In genomic region chr2:41954304-41955291, GRCh38 we compare ENCODE assay signal across 19 cellular contexts.
DNase-seq lines count a peak whose midpoint lies in the region; TF ChIP-seq lines count a peak whose summit lies in the region.
"Had no signal": no experiment of that assay in that cellular context is flagged by ENCODE, and none has a peak within 500 bp of the region (broad histone marks: within the 10 kb centered on the region; RNA-seq: fewer than 3 reads in every experiment).

No MANE protein-coding gene starts in this region.

- no peaks in the 10 kb centered on the region for H3K36me3 Mint-ChIP-seq in glutamatergic neuron (ENCODE audit: unreplicated experiment)
- H3K36me3 Mint-ChIP-seq: natural killer cell treated with Interleukin-12 subunit alpha and Interleukin-12 subunit beta and Interleukin-15 and Interleukin-18, amount 100 ng/mL, for 72 hours; WTC11 had no signal

- H3K27ac ChIP-seq in osteoblast (ENCODE audit: low read depth, low read length) = no peak overlapping the region
- H3K27ac ChIP-seq: hepatocyte, prostate gland had no signal

- no peaks in the 10 kb centered on the region for H3K9me3 ChIP-seq in osteoblast (ENCODE audit: low read depth, low read length)
- H3K9me3 ChIP-seq: prostate gland had no signal

- no peak overlapping the region for H2AFZ ChIP-seq in osteoblast (ENCODE audit: low read length)
- H2AFZ ChIP-seq: hepatocyte had no signal

- peak overlapping the region; percentile 83 for H3K4me3 Mint-ChIP-seq in glutamatergic neuron (ENCODE audit: unreplicated experiment)
- H3K4me3 Mint-ChIP-seq: activated CD8-positive, alpha-beta T cell treated with anti-CD3 and anti-CD28 coated beads for 36 hours; activated naive CD4-positive, alpha-beta T cell treated with anti-CD3 and anti-CD28 coated beads for 36 hours; activated T-cell treated with anti-CD3 and anti-CD28 coated beads, Interleukin-2, amount 50 U/mL, for 24 hours; T-helper 1 cell treated with Interleukin-12 subunit alpha and Interleukin-12 subunit beta and Interleukin-4 antibody, amounts not matched to agents 30 μg/mL and 1 μg/mL, for 36 hours; WTC11 had no signal

- peaks cover 18% of the 10 kb centered on the region for H3K9me3 Mint-ChIP-seq in glutamatergic neuron (ENCODE audit: unreplicated experiment)
- H3K9me3 Mint-ChIP-seq: activated CD8-positive, alpha-beta T cell treated with anti-CD3 and anti-CD28 coated beads for 36 hours; activated naive CD4-positive, alpha-beta T cell treated with anti-CD3 and anti-CD28 coated beads for 36 hours; activated T-cell treated with anti-CD3 and anti-CD28 coated beads, Interleukin-2, amount 50 U/mL, for 24 hours; natural killer cell treated with Interleukin-12 subunit alpha and Interleukin-12 subunit beta and Interleukin-15 and Interleukin-18, amount 100 ng/mL, for 72 hours; T-helper 1 cell treated with Interleukin-12 subunit alpha and Interleukin-12 subunit beta and Interleukin-4 antibody, amounts not matched to agents 30 μg/mL and 1 μg/mL, for 36 hours; WTC11 had no signal

- peak; percentile 80 for DNase-seq in G401 (ENCODE audit: low spot score)
- peak; percentile 76 for DNase-seq in SK-N-DZ (ENCODE audit: low spot score)
- DNase-seq in glutamatergic neuron = peak; percentile 58
- DNase-seq in osteoblast (ENCODE audit: insufficient read length, low spot score, missing footprints) = peak; percentile 23
- DNase-seq in ACHN = no peak
- DNase-seq in AG20443 (ENCODE audit: low spot score) = no peak
- DNase-seq in inferior parietal cortex (ENCODE audit: extremely low spot score) = no peak
- DNase-seq in NCI-H524 treated with DMSO at 0.1 percent for 48 hours (lab: John Stamatoyannopoulos, UW) = no peak
- DNase-seq: activated T-cell treated with anti-CD3 and anti-CD28 coated beads, Interleukin-2, amount 50 U/mL, for 24 hours; COR-L47; NCI-H187; SHP77 treated with DMSO at 0.1 percent for 48 hours had no signal

- peaks cover 4% of the 10 kb centered on the region for H3K4me1 ChIP-seq in osteoblast (ENCODE audit: insufficient read depth, low read length)
- H3K4me1 ChIP-seq: prostate gland had no signal

- H3K4me2 ChIP-seq in osteoblast (ENCODE audit: insufficient read depth, low read length) = no peak overlapping the region
- H3K4me2 ChIP-seq: hepatocyte had no signal

- no peaks in the 10 kb centered on the region for H3K79me2 ChIP-seq in osteoblast (ENCODE audit: insufficient read depth, low read length)
- H3K79me2 ChIP-seq: hepatocyte had no signal

- H4K20me1 ChIP-seq in osteoblast (ENCODE audit: insufficient read depth, low read length) = no peaks in the 10 kb centered on the region

- H3K4me3 ChIP-seq in osteoblast (ENCODE audit: insufficient read depth, low read length) = no peak overlapping the region
- H3K4me3 ChIP-seq: hepatocyte, prostate gland had no signal

- H3K4me1 Mint-ChIP-seq in glutamatergic neuron (ENCODE audit: low read depth, unreplicated experiment) = peaks cover 61% of the 10 kb centered on the region

- no peak for TF ChIP-seq CTCF in glutamatergic neuron (IDR thresholded peaks at IDR 0.05; ENCODE audit: partially characterized antibody, unreplicated experiment)
- TF ChIP-seq CTCF in osteoblast (IDR thresholded peaks at IDR 0.05; ENCODE audit: extremely low read depth, low read depth, low read length) = no peak

- H3K27ac Mint-ChIP-seq in glutamatergic neuron (ENCODE audit: unreplicated experiment) = peak overlapping the region; percentile 91
- H3K27ac Mint-ChIP-seq: activated CD8-positive, alpha-beta T cell treated with anti-CD3 and anti-CD28 coated beads for 36 hours; activated naive CD4-positive, alpha-beta T cell treated with anti-CD3 and anti-CD28 coated beads for 36 hours; natural killer cell treated with Interleukin-12 subunit alpha and Interleukin-12 subunit beta and Interleukin-15 and Interleukin-18, amount 100 ng/mL, for 72 hours; T-helper 1 cell treated with Interleukin-12 subunit alpha and Interleukin-12 subunit beta and Interleukin-4 antibody, amounts not matched to agents 30 μg/mL and 1 μg/mL, for 36 hours; WTC11 had no signal

- in situ Hi-C loops in G401 (cut with HindIII; ENCODE audit: low sequenced_read_pairs) (no loop called here), ACHN (cut with HindIII; ENCODE audit: low pct_ligation_motif_present, low pct_unique_long_range_greater_than_20kb, low sequenced_read_pairs) (no loop called here)

- H3K27me3 ChIP-seq in osteoblast (ENCODE audit: insufficient read depth, low read length) = peaks cover 34% of the 10 kb centered on the region
- H3K27me3 ChIP-seq: hepatocyte had no signal

- no peaks in the 10 kb centered on the region for H3K36me3 ChIP-seq in osteoblast (ENCODE audit: insufficient read depth, low read length)
- H3K36me3 ChIP-seq: prostate gland had no signal

- peaks cover 23% of the 10 kb centered on the region for H3K27me3 Mint-ChIP-seq in glutamatergic neuron (ENCODE audit: unreplicated experiment)

Comparison
In these comparisons a context has a peak if more than half of its experiments do, and no peak if none do; other contexts are left out.
1. DNase-seq: peak in G401 (single experiment), SK-N-DZ (single experiment), glutamatergic neuron (single experiment) and osteoblast (single experiment); none in ACHN (single experiment), AG20443 (single experiment), inferior parietal cortex (single experiment) and NCI-H524 treated with DMSO at 0.1 percent for 48 hours (single experiment).